Comparison of ENCODE assay signal across 1 cellular context in genomic region chr3:195773956-195774537, GRCh38.
TF ChIP-seq lines count a peak whose summit lies in the region.

No MANE protein-coding gene starts in this region.

TF ChIP-seq in HepG2, 621 proteins besides CTCF, POLR2A, EP300 and RAD21:
- TF ChIP-seq CENPBD1 (CRISPR knock-in tag; IDR thresholded peaks at IDR 0.05; ENCODE audit: borderline replicate concordance, low read depth) (no peak), REL (CRISPR knock-in tag; conservative IDR thresholded peaks at IDR 0.05) (no peak), SP2 (CRISPR knock-in tag; IDR thresholded peaks at IDR 0.05) (no peak), ZNF10 (CRISPR knock-in tag; IDR thresholded peaks at IDR 0.05; ENCODE audit: borderline replicate concordance, low read depth) (no peak), GABPA (IDR thresholded peaks at IDR 0.05; ENCODE audit: low read depth, low read length) (no peak), GABPA (CRISPR knock-in tag; IDR thresholded peaks at IDR 0.05; ENCODE audit: low read depth) (no peak), KMT2A (CRISPR knock-in tag; IDR thresholded peaks at IDR 0.05) (no peak), ZSCAN25 (CRISPR knock-in tag; IDR thresholded peaks at IDR 0.05) (no peak), ZNF430 (CRISPR knock-in tag; IDR thresholded peaks at IDR 0.05) (no peak), ZNF264 (CRISPR knock-in tag; IDR thresholded peaks at IDR 0.05) (no peak), PBX3 (CRISPR knock-in tag; IDR thresholded peaks at IDR 0.05; ENCODE audit: borderline replicate concordance) (no peak), TFDP1 (CRISPR knock-in tag; IDR thresholded peaks at IDR 0.05; ENCODE audit: borderline replicate concordance) (no peak), LBX2 (CRISPR knock-in tag; IDR thresholded peaks at IDR 0.05; ENCODE audit: borderline replicate concordance) (no peak), ZNF343 (CRISPR knock-in tag; IDR thresholded peaks at IDR 0.05) (no peak), ZNF432 (CRISPR knock-in tag; IDR thresholded peaks at IDR 0.05; ENCODE audit: borderline replicate concordance) (no peak), RORA (CRISPR knock-in tag; IDR thresholded peaks at IDR 0.05) (no peak)
